ENCODE assay signal across 8 cellular contexts in genomic region chr22:36507518-36508010, GRCh38. TPM values are rescaled to one million over a fixed set of nuclear protein-coding genes. Genes with fewer than 3 reads are reported as not detected.
DNase-seq lines count a peak whose midpoint lies in the region; ATAC-seq and TF ChIP-seq lines count a peak whose summit lies in the region.

No MANE protein-coding gene starts in this region.

- H3K4me3 ChIP-seq in liver (ENCODE audit: low read depth in 1 of 3, low read length in 3 of 3) = peak overlapping the region in 2 of 3 donors; percentile 24 to 64
- peak overlapping the region; percentile 63 to 67 for H3K4me3 ChIP-seq in testis

- no peak for TF ChIP-seq POLR2A in testis (IDR thresholded peaks at IDR 0.05)

- H3K27me3 ChIP-seq in liver (ENCODE audit: control insufficient read depth in 4 of 4, insufficient read depth in 4 of 4, low read length in 3 of 4) (no peaks in the 10 kb centered on the region), testis (no peaks in the 10 kb centered on the region)

- no peak overlapping the region for H3K27ac Mint-ChIP-seq in activated CD8-positive, alpha-beta memory T cell treated with anti-CD3 and anti-CD28 coated beads, Interleukin-2, amount 10 ng/mL, durations not matched to agents 7 days and 5 days
- H3K27ac Mint-ChIP-seq in activated naive CD8-positive, alpha-beta T cell treated with anti-CD3 and anti-CD28 coated beads, Interleukin-2, amount 50 U/mL, for 24 hours = peak overlapping the region; percentile 62

- WGBS in liver = 87% methylated on average over 6 of the region's 6 CpGs
- WGBS in testis, 2 donors = 61 to 73% methylated on average over 6 of the region's 6 CpGs

- peaks cover 21% of the 10 kb centered on the region for H3K4me1 Mint-ChIP-seq in activated CD8-positive, alpha-beta memory T cell treated with anti-CD3 and anti-CD28 coated beads, Interleukin-2, amount 10 ng/mL, durations not matched to agents 7 days and 5 days
- H3K4me1 Mint-ChIP-seq in activated naive CD8-positive, alpha-beta T cell treated with anti-CD3 and anti-CD28 coated beads, Interleukin-2, amount 50 U/mL, for 24 hours = peaks cover 29% of the 10 kb centered on the region

- H3K4me1 ChIP-seq in liver (ENCODE audit: control insufficient read depth in 4 of 4, insufficient read depth in 4 of 4, low read length in 3 of 4) (peaks cover 9 to 26% (median 16%) of the 10 kb centered on the region in 4 donors), testis (peaks cover 23% of the 10 kb centered on the region)

- no peak for TF ChIP-seq CTCF in liver (IDR thresholded peaks at IDR 0.05; ENCODE audit: low read depth, low read length, missing input control)
- TF ChIP-seq CTCF in testis (IDR thresholded peaks at IDR 0.05) = no peak

- H3K36me3 ChIP-seq in liver (ENCODE audit: control insufficient read depth in 4 of 4, insufficient read depth in 3 of 4, low read depth in 1 of 4, low read length in 3 of 4) (peaks cover 0 to 26% (median 22%) of the 10 kb centered on the region in 4 donors), testis (ENCODE audit: low read depth, missing control alignments) (no peaks in the 10 kb centered on the region)

- no peaks in the 10 kb centered on the region for H3K27me3 Mint-ChIP-seq in activated CD8-positive, alpha-beta memory T cell treated with anti-CD3 and anti-CD28 coated beads, Interleukin-2, amount 10 ng/mL, durations not matched to agents 7 days and 5 days
- H3K27me3 Mint-ChIP-seq in activated naive CD8-positive, alpha-beta T cell treated with anti-CD3 and anti-CD28 coated beads, Interleukin-2, amount 50 U/mL, for 24 hours = no peaks in the 10 kb centered on the region

- peaks cover 20% of the 10 kb centered on the region for H3K36me3 Mint-ChIP-seq in activated CD8-positive, alpha-beta memory T cell treated with anti-CD3 and anti-CD28 coated beads, Interleukin-2, amount 10 ng/mL, durations not matched to agents 7 days and 5 days
- H3K36me3 Mint-ChIP-seq in activated naive CD8-positive, alpha-beta T cell treated with anti-CD3 and anti-CD28 coated beads, Interleukin-2, amount 50 U/mL, for 24 hours (ENCODE audit: low read depth) = peaks cover 35% of the 10 kb centered on the region

- CTCF ChIA-PET in activated CD8-positive, alpha-beta memory T cell treated with anti-CD3 and anti-CD28 coated beads, Interleukin-2, amount 10 ng/mL, durations not matched to agents 7 days and 5 days (lab: Charles Lee) = interaction anchor here (1.0 to 1.7 kb wide), 6 partner anchors 11 to 269 kb away, joined by 3 to 6 read pairs (median 4); partner anchors contain the start of gene APOL2

- peak overlapping the region in 1 of 2 donors; percentile 42 for H3K9ac ChIP-seq in liver (ENCODE audit: low read depth in 1 of 2, low read length in 2 of 2)

- no peak for ATAC-seq in activated CD8-positive, alpha-beta memory T cell treated with anti-CD3 and anti-CD28 coated beads, Interleukin-2, amount 10 ng/mL, durations not matched to agents 7 days and 5 days
- ATAC-seq in activated naive CD8-positive, alpha-beta T cell treated with anti-CD3 and anti-CD28 coated beads, Interleukin-2, amount 50 U/mL, for 24 hours = no peak

- H3K9me3 Mint-ChIP-seq in activated CD8-positive, alpha-beta memory T cell treated with anti-CD3 and anti-CD28 coated beads, Interleukin-2, amount 10 ng/mL, durations not matched to agents 7 days and 5 days (ENCODE audit: low read depth) = no peaks in the 10 kb centered on the region
- H3K9me3 Mint-ChIP-seq in activated naive CD8-positive, alpha-beta T cell treated with anti-CD3 and anti-CD28 coated beads, Interleukin-2, amount 50 U/mL, for 24 hours = no peaks in the 10 kb centered on the region

- TF ChIP-seq RAD21 in liver (IDR thresholded peaks at IDR 0.05) = no peak

- peak overlapping the region; percentile 65 for H3K4me3 Mint-ChIP-seq in activated CD8-positive, alpha-beta memory T cell treated with anti-CD3 and anti-CD28 coated beads, Interleukin-2, amount 10 ng/mL, durations not matched to agents 7 days and 5 days
- peak overlapping the region; percentile 75 for H3K4me3 Mint-ChIP-seq in activated naive CD8-positive, alpha-beta T cell treated with anti-CD3 and anti-CD28 coated beads, Interleukin-2, amount 50 U/mL, for 24 hours

- DNase-seq in activated CD8-positive, alpha-beta memory T cell treated with anti-CD3 and anti-CD28 coated beads, Interleukin-2, amount 10 ng/mL, durations not matched to agents 7 days and 5 days = no peak
- no peak for DNase-seq in activated CD8-positive, alpha-beta memory T cell treated with anti-CD3 and anti-CD28 coated beads, Interleukin-2, amount 50 U/mL, for 48 hours
- no peak for DNase-seq in activated naive CD8-positive, alpha-beta T cell treated with anti-CD3 and anti-CD28 coated beads, Interleukin-2, amount 50 U/mL, for 24 hours
- DNase-seq in testis = no peak
- DNase-seq in NCI-H2107 (lab: John Stamatoyannopoulos, UW) = no peak
- no peak for DNase-seq in HCEC 1CT
- no peak for DNase-seq in HuH-7.5 (ENCODE audit: low spot score)

- H3K9me3 ChIP-seq in liver (ENCODE audit: control insufficient read depth in 4 of 4, low read length in 3 of 4) = no peaks in the 10 kb centered on the region
- H3K9me3 ChIP-seq in testis = no peaks in the 10 kb centered on the region

- intact Hi-C loops in testis (cut with DNase I; ENCODE audit: low total_unique reads) = no loop called here

- H3K27ac ChIP-seq in liver (ENCODE audit: low read depth in 1 of 2, low read length in 2 of 2) (peak overlapping the region; percentile 65 to 76), testis (peak overlapping the region; percentile 58 to 83)

TF ChIP-seq in liver, 16 proteins besides CTCF, POLR2A, EP300 and RAD21 (continues in another document):
- TF ChIP-seq ATF3 (IDR thresholded peaks at IDR 0.05) (no peak), HNF4G (IDR thresholded peaks at IDR 0.05) (no peak), REST (IDR thresholded peaks at IDR 0.05) (no peak), SP1 (IDR thresholded peaks at IDR 0.05) (no peak), RXRA (IDR thresholded peaks at IDR 0.05) (no peak), MAX (IDR thresholded peaks at IDR 0.05) (no peak), GABPA (IDR thresholded peaks at IDR 0.05 in 1 of 2, conservative IDR thresholded peaks at IDR 0.05 in 1 of 2) (no peak)

RNA-seq across cellular contexts. Expression of gene FOXRED2, which starts 0.7 kb away (rescaled TPM):
- total RNA-seq in activated CD8-positive, alpha-beta memory T cell treated with anti-CD3 and anti-CD28 coated beads, Interleukin-2, amount 10 ng/mL, durations not matched to agents 7 days and 5 days = 10 to 100 TPM; 11.9 to 12.1 TPM
- 10 to 100 TPM in 1 of 2 donors, 1 to 10 TPM in 1; 9.0 to 15.0 TPM for total RNA-seq in liver
- 1 to 10 TPM; 5.1 to 5.6 TPM for polyA plus RNA-seq in liver
- 10 to 100 TPM; 23.8 to 34.6 TPM for total RNA-seq in testis
- polyA plus RNA-seq in testis (ENCODE audit: insufficient read depth, low read depth, low replicate concordance) = 17.7 TPM

RNA-seq across cellular contexts. Expression of gene EIF3D, which starts 21.4 kb away (rescaled TPM):
- total RNA-seq in activated CD8-positive, alpha-beta memory T cell treated with anti-CD3 and anti-CD28 coated beads, Interleukin-2, amount 10 ng/mL, durations not matched to agents 7 days and 5 days = 100 to 1,000 TPM; 205 to 232 TPM
- total RNA-seq in liver (100 to 1,000 TPM; 106 to 169 TPM), testis (100 to 1,000 TPM; 150 to 163 TPM)
- polyA plus RNA-seq in liver (10 to 100 TPM; 32.8 to 54.6 TPM), testis (ENCODE audit: insufficient read depth, low read depth, low replicate concordance) (176 TPM)

RNA-seq across cellular contexts. Expression of gene TXN2, which starts 26.1 kb away (rescaled TPM):
- 10 to 100 TPM; 78.7 to 82.6 TPM for total RNA-seq in activated CD8-positive, alpha-beta memory T cell treated with anti-CD3 and anti-CD28 coated beads, Interleukin-2, amount 10 ng/mL, durations not matched to agents 7 days and 5 days
- total RNA-seq in liver (10 to 100 TPM; 27.5 to 32.7 TPM), testis (100 to 1,000 TPM in 1 of 2 donors, 10 to 100 TPM in 1; 92.4 to 141 TPM)
- polyA plus RNA-seq in liver (100 to 1,000 TPM; 114 to 154 TPM), testis (ENCODE audit: insufficient read depth, low read depth, low replicate concordance) (95.6 TPM)
